In genomic region chr11:13062115-13062514, GRCh38 we compare ENCODE assay signal across 19 cellular contexts. TPM values are rescaled to one million over a fixed set of nuclear protein-coding genes. Genes with fewer than 3 reads are reported as not detected.
A peak's percentile ranks its signal among the peaks of the same experiment; 100 is the strongest.
DNase-seq lines count a peak whose midpoint lies in the region; ATAC-seq and TF ChIP-seq lines count a peak whose summit lies in the region.
"Had no signal": no experiment of that assay in that cellular context is flagged by ENCODE, and none has a peak within 500 bp of the region (broad histone marks: within the 10 kb centered on the region; RNA-seq: fewer than 3 reads in every experiment).

No MANE protein-coding gene starts in this region.

- no peak overlapping the region for H3K4me2 ChIP-seq in neural progenitor cell
- H3K4me2 ChIP-seq: A549, GM23338 had no signal

- H3K9me3 Mint-ChIP-seq in neural progenitor cell: peaks cover 5% of the 10 kb centered on the region
- no peaks in the 10 kb centered on the region for H3K9me3 Mint-ChIP-seq in activated CD8-positive, alpha-beta memory T cell treated with anti-CD3 and anti-CD28 coated beads, Interleukin-2, amount 10 ng/mL, durations not matched to agents 7 days and 5 days (ENCODE audit: low read depth)
- H3K9me3 Mint-ChIP-seq: GM23338 had no signal

- no peaks in the 10 kb centered on the region for H3F3A ChIP-seq in neural progenitor cell (ENCODE audit: low read depth)

- H3K27me3 ChIP-seq in neural progenitor cell: no peaks in the 10 kb centered on the region

- peaks cover 6% of the 10 kb centered on the region for H3K27me3 Mint-ChIP-seq in neural progenitor cell (ENCODE audit: insufficient read depth, low read depth)
- peaks cover 15% of the 10 kb centered on the region for H3K27me3 Mint-ChIP-seq in activated CD8-positive, alpha-beta memory T cell treated with anti-CD3 and anti-CD28 coated beads, Interleukin-2, amount 10 ng/mL, durations not matched to agents 7 days and 5 days

- H2AFZ ChIP-seq in neural progenitor cell (replicated peaks): no peak overlapping the region
- H2AFZ ChIP-seq: GM23338 had no signal

- H3K4me1 Mint-ChIP-seq in neural progenitor cell: no peaks in the 10 kb centered on the region
- H3K4me1 Mint-ChIP-seq in activated CD8-positive, alpha-beta memory T cell treated with anti-CD3 and anti-CD28 coated beads, Interleukin-2, amount 10 ng/mL, durations not matched to agents 7 days and 5 days: no peaks in the 10 kb centered on the region
- H3K4me1 Mint-ChIP-seq: CD4-positive, alpha-beta memory T cell had no signal

- no peaks in the 10 kb centered on the region for H3K36me3 Mint-ChIP-seq in neural progenitor cell
- H3K36me3 Mint-ChIP-seq in activated CD8-positive, alpha-beta memory T cell treated with anti-CD3 and anti-CD28 coated beads, Interleukin-2, amount 10 ng/mL, durations not matched to agents 7 days and 5 days: no peaks in the 10 kb centered on the region
- H3K36me3 Mint-ChIP-seq: CD4-positive, alpha-beta memory T cell had no signal

- TF ChIP-seq CTCF in neural progenitor cell (IDR thresholded peaks at IDR 0.05) (no peak), foreskin fibroblast (IDR thresholded peaks at IDR 0.05; ENCODE audit: low read depth, low read length) (no peak)

- DNase-seq in neural progenitor cell (ENCODE audit: low spot score): no peak
- no peak for DNase-seq in activated CD8-positive, alpha-beta memory T cell treated with anti-CD3 and anti-CD28 coated beads, Interleukin-2, amount 10 ng/mL, durations not matched to agents 7 days and 5 days
- no peak for DNase-seq in foreskin fibroblast
- DNase-seq in HPDE6-E6E7 (ENCODE audit: extremely low spot score): no peak
- DNase-seq in NCI-H526 treated with DMSO at 0.1 percent for 48 hours (lab: John Stamatoyannopoulos, UW): no peak
- DNase-seq: 8988T; C1 segment of cervical spinal cord; Calu3; CD4-positive, alpha-beta memory T cell; COR-L47; DND-41; H9; HFFc6 had no signal

- ATAC-seq in GM18861 (IDR thresholded peaks at IDR 0.05; ENCODE audit: unreplicated experiment) (peak; percentile 52), GM19463 (IDR thresholded peaks at IDR 0.05; ENCODE audit: unreplicated experiment) (peak; percentile 73), HG02759 (IDR thresholded peaks at IDR 0.05; ENCODE audit: unreplicated experiment) (peak; percentile 49)
- no peak for ATAC-seq in activated CD8-positive, alpha-beta memory T cell treated with anti-CD3 and anti-CD28 coated beads, Interleukin-2, amount 10 ng/mL, durations not matched to agents 7 days and 5 days
- ATAC-seq: A549, GM23338 had no signal

- peak overlapping the region; percentile 16 for H3K27ac Mint-ChIP-seq in neural progenitor cell
- no peak overlapping the region for H3K27ac Mint-ChIP-seq in activated CD8-positive, alpha-beta memory T cell treated with anti-CD3 and anti-CD28 coated beads, Interleukin-2, amount 10 ng/mL, durations not matched to agents 7 days and 5 days
- H3K27ac Mint-ChIP-seq: CD4-positive, alpha-beta memory T cell; GM23338; H9; HFFc6 had no signal

- no peak overlapping the region for H3K27ac ChIP-seq in neural progenitor cell

- H3K4me3 Mint-ChIP-seq in neural progenitor cell: no peak overlapping the region
- no peak overlapping the region for H3K4me3 Mint-ChIP-seq in activated CD8-positive, alpha-beta memory T cell treated with anti-CD3 and anti-CD28 coated beads, Interleukin-2, amount 10 ng/mL, durations not matched to agents 7 days and 5 days
- H3K4me3 Mint-ChIP-seq: CD4-positive, alpha-beta memory T cell; GM23338; H9; HFFc6 had no signal

- H4K20me1 ChIP-seq in neural progenitor cell (ENCODE audit: low read depth): no peaks in the 10 kb centered on the region

- no peaks in the 10 kb centered on the region for H3K9me3 ChIP-seq in neural progenitor cell (ENCODE audit: low read depth)
- H3K9me3 ChIP-seq: A549 had no signal

- H3K79me2 ChIP-seq in neural progenitor cell (ENCODE audit: low read depth): no peaks in the 10 kb centered on the region

- H3K9ac ChIP-seq in neural progenitor cell: no peak overlapping the region

- H3K4me3 ChIP-seq in neural progenitor cell (no peak overlapping the region), foreskin fibroblast (ENCODE audit: low read depth in 1 of 2, low read length in 2 of 2) (no peak overlapping the region)
- H3K4me3 ChIP-seq: A549, GM23338 had no signal

- no peaks in the 10 kb centered on the region for H3K36me3 ChIP-seq in neural progenitor cell

- peaks cover 7% of the 10 kb centered on the region for H3K4me1 ChIP-seq in neural progenitor cell

- CTCF ChIA-PET in activated CD8-positive, alpha-beta memory T cell treated with anti-CD3 and anti-CD28 coated beads, Interleukin-2, amount 10 ng/mL, durations not matched to agents 7 days and 5 days (lab: Charles Lee): no interaction called here

RNA-seq across cellular contexts. Expression of gene RASSF10, which starts 53.0 kb away (rescaled TPM):
- total RNA-seq in neural progenitor cell (ENCODE audit: low replicate concordance): 2.9 and 3.1 TPM in 2 replicates
- total RNA-seq in activated CD8-positive, alpha-beta memory T cell treated with anti-CD3 and anti-CD28 coated beads, Interleukin-2, amount 10 ng/mL, durations not matched to agents 7 days and 5 days: not detected
- total RNA-seq: CD4-positive, alpha-beta memory T cell; H4; HFFc6 had no signal
